Comparison of ENCODE assay signal across 8 cellular contexts in genomic region chr19:17305517-17306284, GRCh38.
DNase-seq lines count a peak whose midpoint lies in the region; ATAC-seq and TF ChIP-seq lines count a peak whose summit lies in the region.

TSS of gene MRPL34 (plus strand) at chr19:17305872. CDS start at chr19:17305893, 21 bp downstream.

- DNase-seq in AG09319 (ENCODE audit: extremely low read depth, low read depth) (peak; percentile 98), NCI-H446 (lab: John Stamatoyannopoulos, UW) (peak; percentile 98 to 100), cerebellar nuclear complex (lab: John Stamatoyannopoulos, UW) (peak; percentile 82 to 96), islet precursor cell (peak; percentile 100)
- DNase-seq in stimulated activated CD4-positive, alpha-beta T cell treated with anti-CD3 and anti-CD28 coated beads, Interleukin-15, amount 100 ng/mL, for 1 hour (ENCODE audit: low read depth in 1 of 2, low spot score in 1 of 2): peak; percentile 85 to 89

- peak; percentile 53 for ATAC-seq in GM19023 (IDR thresholded peaks at IDR 0.05; ENCODE audit: unreplicated experiment)
- ATAC-seq in HG03342 (IDR thresholded peaks at IDR 0.05; ENCODE audit: unreplicated experiment): peak; percentile 55
- ATAC-seq in activated CD4-positive, CD25-positive, alpha-beta regulatory T cell treated with anti-CD3 and anti-CD28 coated beads, Interleukin-2, amount 50 U/mL, for 24 hours: peak; percentile 66 to 68

- TF ChIP-seq CTCF in AG09319 (IDR thresholded peaks at IDR 0.05; ENCODE audit: low read depth, low read length): peak; percentile 79

Comparison
In these comparisons a context has a peak if more than half of its experiments do, and no peak if none do; other contexts are left out.
1. Peak in every context shown above with its lines: DNase-seq and ATAC-seq.